ENCODE assay signal across 1 cellular context in the genomic region with DNA sequence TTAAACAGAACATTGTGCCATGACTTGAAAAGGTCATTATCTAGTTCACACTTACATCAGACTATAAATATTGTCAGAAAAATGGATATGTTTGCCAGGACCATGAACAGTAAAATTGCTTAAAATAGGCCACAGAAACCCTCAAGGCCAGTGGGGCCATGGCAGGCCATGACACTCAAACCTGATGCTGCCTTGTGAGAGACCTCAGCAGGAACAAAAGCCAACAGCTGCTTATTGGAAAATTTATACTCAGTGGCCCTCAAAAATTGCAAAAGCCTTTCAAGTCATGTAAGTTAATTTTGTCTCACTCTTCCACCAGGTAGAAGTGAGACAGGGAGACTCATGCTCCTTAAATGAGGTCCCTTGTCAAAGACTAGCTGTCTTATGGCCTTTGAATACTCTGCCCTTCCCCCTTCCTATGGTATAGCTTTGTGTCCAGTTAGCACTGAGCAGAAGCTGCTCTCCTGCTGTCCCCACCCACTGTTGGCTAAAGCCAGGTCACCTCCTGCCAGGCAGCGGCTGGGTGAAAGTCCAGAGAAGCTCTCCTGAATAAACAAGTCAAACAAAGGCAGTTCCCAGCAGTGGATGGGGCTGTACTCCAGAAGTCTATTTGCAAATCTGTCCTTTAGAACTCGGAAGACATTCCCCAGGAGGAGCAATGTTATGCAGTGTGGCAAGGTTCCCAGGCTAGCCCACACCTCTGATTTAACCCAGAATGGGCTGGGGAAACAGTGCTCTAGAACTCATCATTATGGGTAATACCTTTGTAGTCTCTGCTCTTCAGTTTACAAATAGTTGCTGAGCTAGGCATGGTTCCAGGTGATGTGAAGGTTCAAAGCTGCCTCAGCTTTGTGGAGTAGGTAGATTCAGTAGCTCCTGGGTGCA.
TF ChIP-seq lines count a peak whose summit lies in the region.

No MANE protein-coding gene starts in this region.

TF ChIP-seq in HepG2, 621 proteins besides CTCF, POLR2A, EP300 and RAD21 (continued from another document and continues in another):
- no peak for TF ChIP-seq MTERF4 (CRISPR knock-in tag; IDR thresholded peaks at IDR 0.05)
- TF ChIP-seq RAD51 (IDR thresholded peaks at IDR 0.05; ENCODE audit: borderline replicate concordance): no peak
- peak; percentile 89 for TF ChIP-seq KAT8 (CRISPR knock-in tag; IDR thresholded peaks at IDR 0.05)
- no peak for TF ChIP-seq IKZF4 (CRISPR knock-in tag; IDR thresholded peaks at IDR 0.05; ENCODE audit: borderline replicate concordance, low read depth, not compliant biosample characterization)
- no peak for TF ChIP-seq RELA (CRISPR knock-in tag; IDR thresholded peaks at IDR 0.05)
- TF ChIP-seq NR1H2 (CRISPR knock-in tag; IDR thresholded peaks at IDR 0.05; ENCODE audit: borderline replicate concordance, low read depth): no peak
- TF ChIP-seq, protein P1, sequence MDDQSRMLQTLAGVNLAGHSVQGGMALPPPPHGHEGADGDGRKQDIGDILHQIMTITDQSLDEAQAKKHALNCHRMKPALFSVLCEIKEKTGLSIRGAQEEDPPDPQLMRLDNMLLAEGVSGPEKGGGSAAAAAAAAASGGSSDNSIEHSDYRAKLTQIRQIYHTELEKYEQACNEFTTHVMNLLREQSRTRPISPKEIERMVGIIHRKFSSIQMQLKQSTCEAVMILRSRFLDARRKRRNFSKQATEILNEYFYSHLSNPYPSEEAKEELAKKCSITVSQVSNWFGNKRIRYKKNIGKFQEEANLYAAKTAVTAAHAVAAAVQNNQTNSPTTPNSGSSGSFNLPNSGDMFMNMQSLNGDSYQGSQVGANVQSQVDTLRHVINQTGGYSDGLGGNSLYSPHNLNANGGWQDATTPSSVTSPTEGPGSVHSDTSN (CRISPR knock-in tag; IDR thresholded peaks at IDR 0.05; ENCODE audit: borderline replicate concordance): no peak
- TF ChIP-seq FIP1L1 (IDR thresholded peaks at IDR 0.05; ENCODE audit: borderline replicate concordance, insufficient read depth, low read depth, low read length): 0 out of 2 replicates have a peak, but pooled peaks have one; percentile 60
- peak; percentile 60; the same call in 1 of the 2 replicates for TF ChIP-seq ZNF543 (CRISPR knock-in tag; IDR thresholded peaks at IDR 0.05)
- TF ChIP-seq ZNF383 (CRISPR knock-in tag; IDR thresholded peaks at IDR 0.05; ENCODE audit: borderline replicate concordance): no peak
- no peak for TF ChIP-seq SP2 (CRISPR knock-in tag; IDR thresholded peaks at IDR 0.05)
- no peak for TF ChIP-seq CAMTA2 (CRISPR knock-in tag; IDR thresholded peaks at IDR 0.05; ENCODE audit: borderline replicate concordance)
- TF ChIP-seq ZNF501 (CRISPR knock-in tag; IDR thresholded peaks at IDR 0.05): peak; percentile 61
- TF ChIP-seq TEAD3 (CRISPR knock-in tag; optimal IDR thresholded peaks at IDR 0.05; ENCODE audit: borderline replicate concordance): peak; percentile 93
- no peak for TF ChIP-seq ZNF572 (CRISPR knock-in tag; IDR thresholded peaks at IDR 0.05)
- peak; percentile 72 for TF ChIP-seq SKI (IDR thresholded peaks at IDR 0.05; ENCODE audit: partially characterized antibody)
- TF ChIP-seq USF2 (IDR thresholded peaks at IDR 0.05; ENCODE audit: low read depth, low read length): no peak
- TF ChIP-seq USF2 (CRISPR knock-in tag; IDR thresholded peaks at IDR 0.05; ENCODE audit: borderline replicate concordance): no peak
- peak; percentile 47 to 67; a peak in 2 of 4 replicates for TF ChIP-seq NR2F1 (CRISPR knock-in tag; IDR thresholded peaks at IDR 0.05)
- TF ChIP-seq ZNF280B (CRISPR knock-in tag; IDR thresholded peaks at IDR 0.05; ENCODE audit: borderline replicate concordance): no peak
- no peak for TF ChIP-seq EED (CRISPR knock-in tag; IDR thresholded peaks at IDR 0.05)
- TF ChIP-seq KLF6 (CRISPR knock-in tag; IDR thresholded peaks at IDR 0.05): peak; percentile 75; the same call in 1 of the 2 replicates
- no peak for TF ChIP-seq ZNF496 (CRISPR knock-in tag; IDR thresholded peaks at IDR 0.05; ENCODE audit: insufficient replicate concordance)
- TF ChIP-seq RBM39 (IDR thresholded peaks at IDR 0.05; ENCODE audit: low read depth, low read length, poor library complexity, severe bottlenecking): no peak
- TF ChIP-seq, protein P2, sequence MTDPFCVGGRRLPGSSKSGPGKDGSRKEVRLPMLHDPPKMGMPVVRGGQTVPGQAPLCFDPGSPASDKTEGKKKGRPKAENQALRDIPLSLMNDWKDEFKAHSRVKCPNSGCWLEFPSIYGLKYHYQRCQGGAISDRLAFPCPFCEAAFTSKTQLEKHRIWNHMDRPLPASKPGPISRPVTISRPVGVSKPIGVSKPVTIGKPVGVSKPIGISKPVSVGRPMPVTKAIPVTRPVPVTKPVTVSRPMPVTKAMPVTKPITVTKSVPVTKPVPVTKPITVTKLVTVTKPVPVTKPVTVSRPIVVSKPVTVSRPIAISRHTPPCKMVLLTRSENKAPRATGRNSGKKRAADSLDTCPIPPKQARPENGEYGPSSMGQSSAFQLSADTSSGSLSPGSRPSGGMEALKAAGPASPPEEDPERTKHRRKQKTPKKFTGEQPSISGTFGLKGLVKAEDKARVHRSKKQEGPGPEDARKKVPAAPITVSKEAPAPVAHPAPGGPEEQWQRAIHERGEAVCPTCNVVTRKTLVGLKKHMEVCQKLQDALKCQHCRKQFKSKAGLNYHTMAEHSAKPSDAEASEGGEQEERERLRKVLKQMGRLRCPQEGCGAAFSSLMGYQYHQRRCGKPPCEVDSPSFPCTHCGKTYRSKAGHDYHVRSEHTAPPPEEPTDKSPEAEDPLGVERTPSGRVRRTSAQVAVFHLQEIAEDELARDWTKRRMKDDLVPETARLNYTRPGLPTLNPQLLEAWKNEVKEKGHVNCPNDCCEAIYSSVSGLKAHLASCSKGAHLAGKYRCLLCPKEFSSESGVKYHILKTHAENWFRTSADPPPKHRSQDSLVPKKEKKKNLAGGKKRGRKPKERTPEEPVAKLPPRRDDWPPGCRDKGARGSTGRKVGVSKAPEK (CRISPR knock-in tag; IDR thresholded peaks at IDR 0.05; ENCODE audit: borderline replicate concordance): no peak
- TF ChIP-seq TCF7L2 (IDR thresholded peaks at IDR 0.05; ENCODE audit: low read depth, low read length): no peak
- TF ChIP-seq KDM5A (IDR thresholded peaks at IDR 0.05; ENCODE audit: borderline replicate concordance, low read length): no peak
- TF ChIP-seq SCMH1 (CRISPR knock-in tag; IDR thresholded peaks at IDR 0.05; ENCODE audit: borderline replicate concordance): no peak
- TF ChIP-seq, protein P3, sequence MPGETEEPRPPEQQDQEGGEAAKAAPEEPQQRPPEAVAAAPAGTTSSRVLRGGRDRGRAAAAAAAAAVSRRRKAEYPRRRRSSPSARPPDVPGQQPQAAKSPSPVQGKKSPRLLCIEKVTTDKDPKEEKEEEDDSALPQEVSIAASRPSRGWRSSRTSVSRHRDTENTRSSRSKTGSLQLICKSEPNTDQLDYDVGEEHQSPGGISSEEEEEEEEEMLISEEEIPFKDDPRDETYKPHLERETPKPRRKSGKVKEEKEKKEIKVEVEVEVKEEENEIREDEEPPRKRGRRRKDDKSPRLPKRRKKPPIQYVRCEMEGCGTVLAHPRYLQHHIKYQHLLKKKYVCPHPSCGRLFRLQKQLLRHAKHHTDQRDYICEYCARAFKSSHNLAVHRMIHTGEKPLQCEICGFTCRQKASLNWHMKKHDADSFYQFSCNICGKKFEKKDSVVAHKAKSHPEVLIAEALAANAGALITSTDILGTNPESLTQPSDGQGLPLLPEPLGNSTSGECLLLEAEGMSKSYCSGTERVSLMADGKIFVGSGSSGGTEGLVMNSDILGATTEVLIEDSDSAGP (CRISPR knock-in tag; IDR thresholded peaks at IDR 0.05; ENCODE audit: borderline replicate concordance): no peak
- no peak for TF ChIP-seq THAP7 (CRISPR knock-in tag; IDR thresholded peaks at IDR 0.05)
- TF ChIP-seq, protein P4, sequence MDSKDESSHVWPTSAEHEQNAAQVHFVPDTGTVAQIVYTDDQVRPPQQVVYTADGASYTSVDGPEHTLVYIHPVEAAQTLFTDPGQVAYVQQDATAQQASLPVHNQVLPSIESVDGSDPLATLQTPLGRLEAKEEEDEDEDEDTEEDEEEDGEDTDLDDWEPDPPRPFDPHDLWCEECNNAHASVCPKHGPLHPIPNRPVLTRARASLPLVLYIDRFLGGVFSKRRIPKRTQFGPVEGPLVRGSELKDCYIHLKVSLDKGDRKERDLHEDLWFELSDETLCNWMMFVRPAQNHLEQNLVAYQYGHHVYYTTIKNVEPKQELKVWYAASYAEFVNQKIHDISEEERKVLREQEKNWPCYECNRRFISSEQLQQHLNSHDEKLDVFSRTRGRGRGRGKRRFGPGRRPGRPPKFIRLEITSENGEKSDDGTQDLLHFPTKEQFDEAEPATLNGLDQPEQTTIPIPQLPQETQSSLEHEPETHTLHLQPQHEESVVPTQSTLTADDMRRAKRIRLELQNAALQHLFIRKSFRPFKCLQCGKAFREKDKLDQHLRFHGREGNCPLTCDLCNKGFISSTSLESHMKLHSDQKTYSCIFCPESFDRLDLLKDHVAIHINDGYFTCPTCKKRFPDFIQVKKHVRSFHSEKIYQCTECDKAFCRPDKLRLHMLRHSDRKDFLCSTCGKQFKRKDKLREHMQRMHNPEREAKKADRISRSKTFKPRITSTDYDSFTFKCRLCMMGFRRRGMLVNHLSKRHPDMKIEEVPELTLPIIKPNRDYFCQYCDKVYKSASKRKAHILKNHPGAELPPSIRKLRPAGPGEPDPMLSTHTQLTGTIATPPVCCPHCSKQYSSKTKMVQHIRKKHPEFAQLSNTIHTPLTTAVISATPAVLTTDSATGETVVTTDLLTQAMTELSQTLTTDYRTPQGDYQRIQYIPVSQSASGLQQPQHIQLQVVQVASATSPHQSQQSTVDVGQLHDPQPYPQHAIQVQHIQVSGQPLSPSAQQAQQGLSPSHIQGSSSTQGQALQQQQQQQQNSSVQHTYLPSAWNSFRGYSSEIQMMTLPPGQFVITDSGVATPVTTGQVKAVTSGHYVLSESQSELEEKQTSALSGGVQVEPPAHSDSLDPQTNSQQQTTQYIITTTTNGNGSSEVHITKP (CRISPR knock-in tag; IDR thresholded peaks at IDR 0.05; ENCODE audit: low read depth): 0 out of 2 replicates have a peak, but pooled peaks have one; percentile 65
- TF ChIP-seq, protein P5, sequence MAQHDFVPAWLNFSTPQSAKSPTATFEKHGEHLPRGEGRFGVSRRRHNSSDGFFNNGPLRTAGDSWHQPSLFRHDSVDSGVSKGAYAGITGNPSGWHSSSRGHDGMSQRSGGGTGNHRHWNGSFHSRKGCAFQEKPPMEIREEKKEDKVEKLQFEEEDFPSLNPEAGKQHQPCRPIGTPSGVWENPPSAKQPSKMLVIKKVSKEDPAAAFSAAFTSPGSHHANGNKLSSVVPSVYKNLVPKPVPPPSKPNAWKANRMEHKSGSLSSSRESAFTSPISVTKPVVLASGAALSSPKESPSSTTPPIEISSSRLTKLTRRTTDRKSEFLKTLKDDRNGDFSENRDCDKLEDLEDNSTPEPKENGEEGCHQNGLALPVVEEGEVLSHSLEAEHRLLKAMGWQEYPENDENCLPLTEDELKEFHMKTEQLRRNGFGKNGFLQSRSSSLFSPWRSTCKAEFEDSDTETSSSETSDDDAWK (CRISPR knock-in tag; IDR thresholded peaks at IDR 0.05): no peak
- no peak for TF ChIP-seq SAFB2 (CRISPR knock-in tag; IDR thresholded peaks at IDR 0.05; ENCODE audit: borderline replicate concordance, low read depth)
- TF ChIP-seq ZNF431 (CRISPR knock-in tag; IDR thresholded peaks at IDR 0.05; ENCODE audit: borderline replicate concordance, low read depth): no peak; the same call in 1 of the 2 replicates
- no peak for TF ChIP-seq ZNF138 (CRISPR knock-in tag; IDR thresholded peaks at IDR 0.05; ENCODE audit: low read depth)
- TF ChIP-seq ZNF747 (CRISPR knock-in tag; IDR thresholded peaks at IDR 0.05; ENCODE audit: borderline replicate concordance): peak; percentile 81
